Comparison of ENCODE assay signal across 17 cellular contexts in genomic region chr13:99439048-99439447, GRCh38.
A peak's percentile ranks its signal among the peaks of the same experiment; 100 is the strongest.
DNase-seq lines count a peak whose midpoint lies in the region; ATAC-seq, FAIRE-seq and TF ChIP-seq lines count a peak whose summit lies in the region.
"Had no signal": no experiment of that assay in that cellular context is flagged by ENCODE, and none has a peak within 500 bp of the region (broad histone marks: within the 10 kb centered on the region; RNA-seq: fewer than 3 reads in every experiment).

No MANE protein-coding gene starts in this region.

- H4K5ac ChIP-seq in H1 (ENCODE audit: insufficient read length, low read depth, low read length) = no peak overlapping the region

- 0 out of 2 replicates have a peak overlapping the region, but pooled peaks have one; percentile 13 for H2BK20ac ChIP-seq in H1 (ENCODE audit: low read length)

- WGBS in H1 (ENCODE audit: extremely low coverage in 1 of 2, insufficient coverage in 1 of 2, insufficient read length in 1 of 2, insufficient replicate concordance in 2 of 2, low coverage in 1 of 2, low lambda C conversion rate in 2 of 2, missing lambda C conversion rate in 1 of 2), 2 experiments = 87% methylated on average over 7 of the region's 7 CpGs; no CpG with 5 or more reads in 1 of the 2 experiments
- WGBS in trophoblast cell (ENCODE audit: extremely low coverage, insufficient coverage, insufficient read length) = no CpG with 5 or more reads among the region's 7 CpGs

- H3K23me2 ChIP-seq in H1 (ENCODE audit: low read depth, low read length) = peaks cover 2% of the 10 kb centered on the region; the same call in 1 of the 2 replicates

- H3K4me2 ChIP-seq in H1 (ENCODE audit: insufficient read depth in 1 of 2, low read depth in 2 of 2, low read length in 2 of 2) (no peak overlapping the region; a peak in 1 of 4 replicates), trophoblast cell (ENCODE audit: low read length) (no peak overlapping the region)

- H3K9me3 ChIP-seq in H1 (ENCODE audit: insufficient read depth in 2 of 2, low read depth in 1 of 2, low read length in 1 of 2) (no peaks in the 10 kb centered on the region), trophoblast cell (ENCODE audit: insufficient read depth, low read depth, low read length) (no peaks in the 10 kb centered on the region), BE2C (no peaks in the 10 kb centered on the region)
- H3K9me3 ChIP-seq: Caco-2 had no signal

- TF ChIP-seq EP300 in H1 (IDR thresholded peaks at IDR 0.05; ENCODE audit: borderline replicate concordance in 1 of 2, low read depth in 2 of 2, low read length in 2 of 2) = no peak

- ATAC-seq in HG03095 (IDR thresholded peaks at IDR 0.05; ENCODE audit: unreplicated experiment) (no peak), GM19328 (IDR thresholded peaks at IDR 0.05; ENCODE audit: unreplicated experiment) (no peak)
- ATAC-seq: HCT116 had no signal

- TF ChIP-seq CTCF in H1 (IDR thresholded peaks at IDR 0.05; ENCODE audit: control extremely low read depth in 1 of 3, insufficient read depth in 1 of 3, low read depth in 1 of 3, low read length in 3 of 3) (no peak), BE2C (IDR thresholded peaks at IDR 0.05; ENCODE audit: low read depth, low read length) (no peak)

- peak overlapping the region; percentile 65; the same call in 1 of the 2 replicates for H2BK15ac ChIP-seq in H1 (ENCODE audit: low read length)

- no peak overlapping the region for H3K9ac ChIP-seq in H1 (replicated peaks in 1 of 4; ENCODE audit: extremely low read depth in 1 of 4, low read depth in 3 of 4, low read length in 3 of 4)
- H3K9ac ChIP-seq in trophoblast cell (ENCODE audit: low read length) = peak overlapping the region; percentile 19

- no peaks in the 10 kb centered on the region for H3K36me3 ChIP-seq in H1 (ENCODE audit: control insufficient read depth in 2 of 4, insufficient read depth in 4 of 4, low read length in 3 of 4)
- no peaks in the 10 kb centered on the region for H3K36me3 ChIP-seq in trophoblast cell (ENCODE audit: control insufficient read depth in 1 of 2, insufficient read depth in 2 of 2, low read length in 2 of 2)
- no peaks in the 10 kb centered on the region for H3K36me3 ChIP-seq in BE2C

- H3K4ac ChIP-seq in H1 (replicated peaks; ENCODE audit: insufficient read length, low read depth, low read length) (no peak overlapping the region), trophoblast cell (ENCODE audit: low read depth, low read length) (no peak overlapping the region)

- POLR2A ChIA-PET in H1 (lab: Charles Lee; ENCODE audit: partially characterized antibody) = no interaction called here

- H4K91ac ChIP-seq in H1 (replicated peaks; ENCODE audit: insufficient read length, low read length) (no peak overlapping the region), trophoblast cell (ENCODE audit: low read depth, low read length) (no peak overlapping the region)

- peak overlapping the region; percentile 56 for H3K18ac ChIP-seq in H1 (ENCODE audit: extremely low read depth, low read length)
- no peak overlapping the region for H3K18ac ChIP-seq in trophoblast cell (ENCODE audit: low read length)

- no peak overlapping the region for H2AFZ ChIP-seq in H1 (ENCODE audit: low read length)
- H2AFZ ChIP-seq in trophoblast cell (ENCODE audit: insufficient read depth, low read length, poor library complexity) = no peak overlapping the region

- H3K4me1 ChIP-seq in H1 (replicated peaks in 1 of 4; ENCODE audit: control insufficient read depth in 3 of 4, insufficient read depth in 4 of 4, low read length in 3 of 4) (peaks cover 0 to 12% (median 9%) of the 10 kb centered on the region in 4 experiments; a peak in 4 of 7 replicates), trophoblast cell (ENCODE audit: control insufficient read depth in 1 of 2, insufficient read depth in 2 of 2, low read length in 2 of 2) (peaks cover 0 to 2% of the 10 kb centered on the region in 2 experiments), BE2C (no peaks in the 10 kb centered on the region)

- no peak overlapping the region for H3K27ac ChIP-seq in H1 (ENCODE audit: low read depth, low read length)
- no peak overlapping the region for H3K27ac ChIP-seq in trophoblast cell (ENCODE audit: low read depth, low read length)

- peak; percentile 48 for DNase-seq in activated CD8-positive, alpha-beta memory T cell treated with anti-CD3 and anti-CD28 coated beads, Interleukin-2, amount 50 U/mL, for 48 hours
- DNase-seq in activated CD8-positive, alpha-beta memory T cell treated with anti-CD3 and anti-CD28 coated beads for 24 hours = no peak
- DNase-seq in NAMALWA (ENCODE audit: low spot score) (peak; percentile 7), H1 (ENCODE audit: low read depth in 1 of 2, low spot score in 2 of 2) (no peak), trophoblast cell (no peak), BE2C (no peak)
- DNase-seq: Caco-2; CD4-positive, CD25-positive, alpha-beta regulatory T cell; DMS153; KG1; NCI-H1694 treated with DMSO at 0.1 percent for 48 hours; NCI-H2171; NCI-H446; NCI-H774 had no signal

- CTCF ChIA-PET in H1 (lab: Charles Lee; ENCODE audit: partially characterized antibody) = interaction anchor here (1.2 to 3.0 kb wide), 13 partner anchors 10 to 262 kb away, joined by 3 to 21 read pairs (median 7); no protein-coding TSS in a partner anchor

- TF ChIP-seq RAD21 in H1 (IDR thresholded peaks at IDR 0.05 in 1 of 2, conservative IDR thresholded peaks at IDR 0.05 in 1 of 2; ENCODE audit: low read depth in 2 of 2, low read length in 2 of 2) = no peak

- no peaks in the 10 kb centered on the region for H4K20me1 ChIP-seq in H1 (replicated peaks in 1 of 2; ENCODE audit: control insufficient read depth in 1 of 2, insufficient read depth in 2 of 2, low read length in 2 of 2)

- H3K27me3 ChIP-seq in H1 (replicated peaks in 1 of 4; ENCODE audit: control insufficient read depth in 3 of 4, extremely low read depth in 1 of 4, insufficient read depth in 3 of 4, low read length in 3 of 4) (no peaks in the 10 kb centered on the region), trophoblast cell (ENCODE audit: insufficient read depth, low read length) (no peaks in the 10 kb centered on the region), BE2C (peaks cover 35% of the 10 kb centered on the region)

- H3K79me1 ChIP-seq in H1 (ENCODE audit: low read depth, low read length) (no peaks in the 10 kb centered on the region), trophoblast cell (ENCODE audit: low read length) (no peaks in the 10 kb centered on the region)

- H2BK12ac ChIP-seq in H1 (ENCODE audit: low read depth, low read length) (peak overlapping the region; percentile 84; the same call in 1 of the 2 replicates), trophoblast cell (ENCODE audit: low read length) (no peak overlapping the region)

- H2BK120ac ChIP-seq in H1 (replicated peaks; ENCODE audit: low read depth, low read length) (no peak overlapping the region), trophoblast cell (ENCODE audit: insufficient read depth, low read length, poor library complexity) (no peak overlapping the region)

- no peak overlapping the region for H3K56ac ChIP-seq in H1 (replicated peaks; ENCODE audit: insufficient read length, low read depth, low read length)

- H3K14ac ChIP-seq in H1 (ENCODE audit: insufficient read length) (no peak overlapping the region), trophoblast cell (ENCODE audit: low read length) (no peak overlapping the region)

- H2BK5ac ChIP-seq in H1 (ENCODE audit: low read depth, low read length) (peak overlapping the region; percentile 58; the same call in 1 of the 2 replicates), trophoblast cell (ENCODE audit: low read depth, low read length, poor library complexity) (no peak overlapping the region)

- no peak for TF ChIP-seq POLR2A in H1 (IDR thresholded peaks at IDR 0.05; ENCODE audit: control extremely low read depth in 1 of 2, low read depth in 2 of 2, low read length in 2 of 2)

- H3K79me2 ChIP-seq in H1 (ENCODE audit: control insufficient read depth in 1 of 2, insufficient read depth in 2 of 2, low read length in 2 of 2) = no peaks in the 10 kb centered on the region
- no peaks in the 10 kb centered on the region for H3K79me2 ChIP-seq in trophoblast cell (ENCODE audit: control insufficient read depth, insufficient read depth, low read length, poor library complexity)

- no peak overlapping the region for H4K8ac ChIP-seq in H1 (ENCODE audit: extremely low read depth, insufficient read depth, low read length)
- no peak overlapping the region for H4K8ac ChIP-seq in trophoblast cell (ENCODE audit: low read depth, low read length)

- H3K4me3 ChIP-seq in H1 (ENCODE audit: extremely low read depth in 1 of 4, insufficient read depth in 2 of 4, low read depth in 3 of 4, low read length in 4 of 4) (no peak overlapping the region), trophoblast cell (ENCODE audit: low read depth, low read length) (no peak overlapping the region), BE2C (ENCODE audit: low read depth, low read length) (no peak overlapping the region)

- no peak overlapping the region for H4K12ac ChIP-seq in trophoblast cell (ENCODE audit: low read depth, low read length)

- H2AK5ac ChIP-seq in H1 (ENCODE audit: low read depth, low read length) (no peak overlapping the region), trophoblast cell (ENCODE audit: low read length) (no peak overlapping the region)

- FAIRE-seq in H1 (lab: Jason Lieb, UNC) = no peak

- H3K23ac ChIP-seq in H1 (ENCODE audit: insufficient read length) (no peak overlapping the region), trophoblast cell (ENCODE audit: low read length) (no peak overlapping the region)

TF ChIP-seq in H1, 55 proteins besides CTCF, POLR2A, EP300 and RAD21:
- TF ChIP-seq TAF7 (optimal IDR thresholded peaks at IDR 0.05; ENCODE audit: borderline replicate concordance, low read depth, low read length) = no peak
- no peak for TF ChIP-seq GABPA (IDR thresholded peaks at IDR 0.05; ENCODE audit: borderline replicate concordance, insufficient read depth, low read length)

Comparison
In these comparisons a context has a peak if more than half of its experiments do, and no peak if none do; other contexts are left out.
1. DNase-seq: peak in activated CD8-positive, alpha-beta memory T cell treated with anti-CD3 and anti-CD28 coated beads, Interleukin-2, amount 50 U/mL, for 48 hours (single experiment) and NAMALWA (single experiment); none in activated CD8-positive, alpha-beta memory T cell treated with anti-CD3 and anti-CD28 coated beads for 24 hours (single experiment), H1 (0 of 2), trophoblast cell (0 of 2) and BE2C (single experiment).